ENCODE assay signal across 20 cellular contexts in genomic region chr2:59083075-59083792, GRCh38.
"Had no signal": no experiment of that assay in that cellular context is flagged by ENCODE, and none has a peak within 500 bp of the region (broad histone marks: within the 10 kb centered on the region; RNA-seq: fewer than 3 reads in every experiment).

No MANE protein-coding gene starts in this region.

- ATAC-seq: activated T-cell treated with anti-CD3 and anti-CD28 coated beads, Interleukin-2, amount 50 U/mL, for 4 hours; heart left ventricle; naive thymus-derived CD8-positive, alpha-beta T cell; stimulated activated memory B cell treated with anti-CD40 and anti-IgM and Interleukin-4, amounts not matched to agents 10 μg/mL and 1 μg/mL and 100 μg/mL, for 72 hours had no signal

- H3K4me3 ChIP-seq: coronary artery, heart left ventricle, left ventricle myocardium inferior, sigmoid colon, smooth muscle cell, testis, uterus had no signal

- H3K36me3 ChIP-seq: heart left ventricle, left ventricle myocardium inferior, sigmoid colon, uterus had no signal

- H3K4me2 ChIP-seq: smooth muscle cell had no signal

- H3K27ac ChIP-seq: coronary artery, heart left ventricle, left ventricle myocardium inferior, sigmoid colon, testis, uterus had no signal

- H3K9me3 ChIP-seq: left ventricle myocardium inferior, sigmoid colon, testis, uterus had no signal

- DNase-seq: activated CD4-positive, alpha-beta T cell treated with anti-CD3 and anti-CD28 coated beads, Interleukin-2, amount 50 U/mL, for 4 hours; activated CD8-positive, alpha-beta memory T cell treated with anti-CD3 and anti-CD28 coated beads for 24 hours; activated CD8-positive, alpha-beta memory T cell treated with anti-CD3 and anti-CD28 coated beads, Interleukin-2, amount 50 U/mL, for 4 hours; activated naive CD4-positive, alpha-beta T cell treated with anti-CD3 and anti-CD28 coated beads for 36 hours; activated naive CD8-positive, alpha-beta T cell treated with anti-CD3 and anti-CD28 coated beads, Interleukin-2, amount 10 ng/mL, durations not matched to agents 7 days and 5 days; activated T-cell treated with anti-CD3 and anti-CD28 coated beads, Interleukin-2, amount 50 U/mL, for 4 hours; amniotic stem cell; heart left ventricle; left ventricle myocardium inferior; naive thymus-derived CD8-positive, alpha-beta T cell; retina; sigmoid colon; stimulated activated CD4-positive, alpha-beta T cell treated with anti-CD3 and anti-CD28 coated beads, Interleukin-15, amount 100 ng/mL, for 24 hours; T-helper 9 cell; testis; trophoblast cell; uterus had no signal

- H3K4me1 ChIP-seq: left ventricle myocardium inferior, testis, uterus had no signal

- H3K27me3 ChIP-seq: heart left ventricle, sigmoid colon, testis, uterus had no signal
